In the genomic region with DNA sequence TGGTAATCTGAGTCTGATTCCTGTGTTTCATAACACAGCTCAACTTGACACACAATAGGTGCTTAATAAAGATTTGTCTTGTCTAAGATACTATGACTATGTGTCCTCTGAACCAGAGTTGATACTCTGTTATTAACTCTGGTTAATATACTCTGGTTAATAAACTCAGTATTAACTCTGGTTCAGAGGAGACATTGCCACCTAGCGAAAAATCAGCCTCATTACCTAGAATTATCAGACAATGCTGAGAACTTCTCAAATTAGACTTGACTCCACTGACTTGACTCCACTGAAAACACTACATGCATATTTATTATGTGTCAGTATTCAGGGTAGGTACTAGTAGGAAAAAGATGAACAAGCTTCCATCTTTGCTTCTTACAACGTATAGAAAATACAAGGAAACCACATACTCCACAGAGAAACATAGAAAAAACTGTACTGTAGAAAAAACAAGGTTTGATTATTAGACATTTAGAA, we compare ENCODE assay signal across 8 cellular contexts.
DNase-seq lines count a peak whose midpoint lies in the region; ATAC-seq and TF ChIP-seq lines count a peak whose summit lies in the region.

No MANE protein-coding gene starts in this region.

- peak; percentile 11 for DNase-seq in COR-L47 (lab: John Stamatoyannopoulos, UW)
- peak; percentile 6 for DNase-seq in NCI-H2171 (lab: John Stamatoyannopoulos, UW)
- peak; percentile 70 for DNase-seq in adipocyte (ENCODE audit: low read depth)
- DNase-seq in right atrium auricular region (ENCODE audit: low spot score) = no peak
- DNase-seq in stimulated activated naive CD8-positive, alpha-beta T cell treated with anti-CD3 and anti-CD28 coated beads, Interleukin-15, amount 100 ng/mL, for 72 hours = no peak
- no peak for DNase-seq in NCI-H226

- H3K27me3 Mint-ChIP-seq in stimulated activated naive CD8-positive, alpha-beta T cell treated with anti-CD3 and anti-CD28 coated beads, Interleukin-15, amount 100 ng/mL, for 72 hours = no peaks in the 10 kb centered on the region

- H3K27ac Mint-ChIP-seq in stimulated activated naive CD8-positive, alpha-beta T cell treated with anti-CD3 and anti-CD28 coated beads, Interleukin-15, amount 100 ng/mL, for 72 hours = peak overlapping the region in 1 of 2 donors; percentile 37

- H3K27ac ChIP-seq in right atrium auricular region = no peak overlapping the region

- H3K4me1 ChIP-seq in adipocyte (ENCODE audit: control insufficient read depth, insufficient read depth, low read length) (no peaks in the 10 kb centered on the region), right atrium auricular region (no peaks in the 10 kb centered on the region)

- TF ChIP-seq CTCF in right atrium auricular region (IDR thresholded peaks at IDR 0.05) = peak; percentile 25 to 65

- no peak overlapping the region for H3K4me3 ChIP-seq in adipocyte (ENCODE audit: low read length)
- H3K4me3 ChIP-seq in right atrium auricular region = no peak overlapping the region

- H3K27me3 ChIP-seq in adipocyte (replicated peaks; ENCODE audit: control insufficient read depth, insufficient read depth, low read length) = no peaks in the 10 kb centered on the region
- H3K27me3 ChIP-seq in right atrium auricular region = no peaks in the 10 kb centered on the region

- H3K36me3 ChIP-seq in adipocyte (ENCODE audit: control insufficient read depth, insufficient read depth, low read length, severe bottlenecking) = no peaks in the 10 kb centered on the region
- H3K36me3 ChIP-seq in right atrium auricular region = no peaks in the 10 kb centered on the region

- no peaks in the 10 kb centered on the region for H3K9me3 Mint-ChIP-seq in stimulated activated naive CD8-positive, alpha-beta T cell treated with anti-CD3 and anti-CD28 coated beads, Interleukin-15, amount 100 ng/mL, for 72 hours

- H3K4me3 Mint-ChIP-seq in stimulated activated naive CD8-positive, alpha-beta T cell treated with anti-CD3 and anti-CD28 coated beads, Interleukin-15, amount 100 ng/mL, for 72 hours = no peak overlapping the region

- H3K4me1 Mint-ChIP-seq in stimulated activated naive CD8-positive, alpha-beta T cell treated with anti-CD3 and anti-CD28 coated beads, Interleukin-15, amount 100 ng/mL, for 72 hours = peaks cover 6% of the 10 kb centered on the region

- H3K9me3 ChIP-seq in adipocyte (ENCODE audit: control insufficient read depth, low read length) = no peaks in the 10 kb centered on the region
- H3K9me3 ChIP-seq in right atrium auricular region = no peaks in the 10 kb centered on the region

- ATAC-seq in GM18873 (IDR thresholded peaks at IDR 0.05; ENCODE audit: low FRiP score, unreplicated experiment) (peak; percentile 83), HG03064 (IDR thresholded peaks at IDR 0.05; ENCODE audit: low read depth, unreplicated experiment) (peak; percentile 90)
- peak; percentile 35 for ATAC-seq in stimulated activated naive CD8-positive, alpha-beta T cell treated with anti-CD3 and anti-CD28 coated beads, Interleukin-15, amount 100 ng/mL, for 72 hours

- no peak overlapping the region for H3K9ac ChIP-seq in adipocyte (ENCODE audit: low read length)

Comparison
In these comparisons a context has a peak if more than half of its experiments do, and no peak if none do; other contexts are left out.
1. DNase-seq: peak in COR-L47 (single experiment), NCI-H2171 (single experiment) and adipocyte (single experiment); none in right atrium auricular region (single experiment), stimulated activated naive CD8-positive, alpha-beta T cell treated with anti-CD3 and anti-CD28 coated beads, Interleukin-15, amount 100 ng/mL, for 72 hours (0 of 2) and NCI-H226 (single experiment).
2. ATAC-seq: peak in every context shown above with its lines; median percentile 90 in HG03064; 83 in GM18873; 35 in stimulated activated naive CD8-positive, alpha-beta T cell treated with anti-CD3 and anti-CD28 coated beads, Interleukin-15, amount 100 ng/mL, for 72 hours.